16 cellular contexts compared by ENCODE assay signal in genomic region chr11:75413864-75414263, GRCh38.
"Had no signal": no experiment of that assay in that cellular context is flagged by ENCODE, and none has a peak within 500 bp of the region (broad histone marks: within the 10 kb centered on the region; RNA-seq: fewer than 3 reads in every experiment).

No MANE protein-coding gene starts in this region.

- H3K4me3 ChIP-seq: left lung, skin epidermis, transverse colon had no signal

- H3K9me3 ChIP-seq: left lung, neutrophil, transverse colon had no signal

- ATAC-seq: left lung; naive thymus-derived CD4-positive, alpha-beta T cell had no signal

- H3K27ac Mint-ChIP-seq: activated naive CD4-positive, alpha-beta T cell treated with anti-CD3 and anti-CD28 coated beads, Interleukin-2, amount 10 ng/mL, durations not matched to agents 7 days and 5 days had no signal

- H3K9me3 Mint-ChIP-seq: activated naive CD4-positive, alpha-beta T cell treated with anti-CD3 and anti-CD28 coated beads, Interleukin-2, amount 10 ng/mL, durations not matched to agents 7 days and 5 days; naive thymus-derived CD4-positive, alpha-beta T cell had no signal

- H3K27ac ChIP-seq: left lung, neutrophil, skin epidermis, transverse colon had no signal

- H3K27me3 ChIP-seq: left lung, neutrophil, transverse colon had no signal

- H3K27me3 Mint-ChIP-seq: activated naive CD4-positive, alpha-beta T cell treated with anti-CD3 and anti-CD28 coated beads, Interleukin-2, amount 10 ng/mL, durations not matched to agents 7 days and 5 days; naive thymus-derived CD4-positive, alpha-beta T cell had no signal

- H3K4me3 Mint-ChIP-seq: activated naive CD4-positive, alpha-beta T cell treated with anti-CD3 and anti-CD28 coated beads, Interleukin-2, amount 10 ng/mL, durations not matched to agents 7 days and 5 days; naive thymus-derived CD4-positive, alpha-beta T cell had no signal

- DNase-seq: activated CD4-positive, alpha-beta T cell treated with anti-CD3 and anti-CD28 coated beads for 1 hour; activated CD4-positive, alpha-beta T cell treated with anti-CD3 and anti-CD28 coated beads, Interleukin-2, amount 50 U/mL, for 4 hours; activated naive CD4-positive, alpha-beta T cell treated with anti-CD3 and anti-CD28 coated beads, Interleukin-2, amount 10 ng/mL, durations not matched to agents 7 days and 5 days; activated T-cell treated with anti-CD3 and anti-CD28 coated beads for 4 hours; islet precursor cell; left lung; mammary epithelial cell; naive thymus-derived CD4-positive, alpha-beta T cell; stimulated activated CD4-positive, alpha-beta T cell treated with anti-CD3 and anti-CD28 coated beads, Interleukin-15, amount 100 ng/mL, for 24 hours; stimulated activated CD4-positive, alpha-beta T cell treated with anti-CD3 and anti-CD28 coated beads, Interleukin-4, amount 100 ng/mL, for 24 hours; stimulated activated naive CD4-positive, alpha-beta T cell treated with Interleukin-2 at 50 U/mL for 16 hours; substantia nigra; T1000; transverse colon had no signal

- H3K4me1 Mint-ChIP-seq: activated naive CD4-positive, alpha-beta T cell treated with anti-CD3 and anti-CD28 coated beads, Interleukin-2, amount 10 ng/mL, durations not matched to agents 7 days and 5 days had no signal
